35 cellular contexts compared by ENCODE assay signal in genomic region chr10:84925495-84925894, GRCh38.
"Had no signal": no experiment of that assay in that cellular context is flagged by ENCODE, and none has a peak within 500 bp of the region (broad histone marks: within the 10 kb centered on the region; RNA-seq: fewer than 3 reads in every experiment).

No MANE protein-coding gene starts in this region.

- H3K9me3 ChIP-seq: MG63 had no signal

- H3K36me3 ChIP-seq: MG63 had no signal

- H3K4me3 ChIP-seq: MG63 had no signal

- DNase-seq: Karpas-422, Kasumi-1, MG63, MM.1S, MV-4-11, NCI-H1048, NCI-H1092, NCI-H1092 treated with DMSO at 0.1 percent for 48 hours, NCI-H1105, NCI-H1105 treated with DMSO at 0.1 percent for 48 hours, NCI-H1417, NCI-H1417 treated with DMSO at 0.1 percent for 48 hours, NCI-H1436, NCI-H1436 treated with DMSO at 0.1 percent for 48 hours, NCI-H146, NCI-H1694, NCI-H1694 treated with DMSO at 0.1 percent for 48 hours, NCI-H187, NCI-H187 treated with DMSO at 0.1 percent for 48 hours, NCI-H1930, NCI-H2029, NCI-H2029 treated with DMSO at 0.1 percent for 48 hours, NCI-H2081, NCI-H2081 treated with DMSO at 0.1 percent for 48 hours, NCI-H2107, NCI-H2171, NCI-H2171 treated with DMSO at 0.1 percent for 48 hours, NCI-H2227 treated with DMSO at 0.1 percent for 48 hours, NCI-H226, NCI-H345, NCI-H446, NCI-H446 treated with DMSO at 0.1 percent for 48 hours, NCI-H510A, NCI-H510A treated with DMSO at 0.1 percent for 48 hours, NCI-H524 had no signal
